In genomic region chr10:24723788-24724380, GRCh38 we compare ENCODE assay signal across 8 cellular contexts. TPM values are rescaled to one million over a fixed set of nuclear protein-coding genes. Genes with fewer than 3 reads are reported as not detected.
DNase-seq lines count a peak whose midpoint lies in the region; ATAC-seq and TF ChIP-seq lines count a peak whose summit lies in the region.

Gene ARHGAP21 (minus strand): TSS chr10:24723887. CDS start chr10:24721899, 1,988 bp downstream.

- peaks cover 21% of the 10 kb centered on the region for H3K4me1 Mint-ChIP-seq in endothelial cell (ENCODE audit: unreplicated experiment)
- peaks cover 12% of the 10 kb centered on the region for H3K4me1 Mint-ChIP-seq in stimulated activated memory B cell treated with anti-CD40 and anti-IgM and Interleukin-4, amounts not matched to agents 10 μg/mL and 1 μg/mL and 100 μg/mL, for 72 hours

- CTCF ChIA-PET in activated CD8-positive, alpha-beta memory T cell treated with anti-CD3 and anti-CD28 coated beads for 36 hours (lab: Charles Lee): no interaction called here

- H3K27ac Mint-ChIP-seq in endothelial cell (ENCODE audit: unreplicated experiment): peak within 1 kb of the TSS; percentile 88
- peak within 1 kb of the TSS; percentile 86 for H3K27ac Mint-ChIP-seq in stimulated activated memory B cell treated with anti-CD40 and anti-IgM and Interleukin-4, amounts not matched to agents 10 μg/mL and 1 μg/mL and 100 μg/mL, for 72 hours

- POLR2A ChIA-PET in activated CD8-positive, alpha-beta memory T cell treated with anti-CD3 and anti-CD28 coated beads for 36 hours (lab: Charles Lee): interaction anchor here (0.8 to 1.1 kb wide), 2 partner anchors 9 to 158 kb away, joined by 3 to 5 read pairs; no protein-coding TSS in a partner anchor

- H3K27me3 Mint-ChIP-seq in endothelial cell (ENCODE audit: unreplicated experiment): peaks cover 3% of the 10 kb centered on the region
- no peaks in the 10 kb centered on the region for H3K27me3 Mint-ChIP-seq in stimulated activated memory B cell treated with anti-CD40 and anti-IgM and Interleukin-4, amounts not matched to agents 10 μg/mL and 1 μg/mL and 100 μg/mL, for 72 hours

- no peaks in the 10 kb centered on the region for H3K9me3 Mint-ChIP-seq in endothelial cell (ENCODE audit: unreplicated experiment)
- H3K9me3 Mint-ChIP-seq in stimulated activated memory B cell treated with anti-CD40 and anti-IgM and Interleukin-4, amounts not matched to agents 10 μg/mL and 1 μg/mL and 100 μg/mL, for 72 hours: no peaks in the 10 kb centered on the region

- DNase-seq in NCI-H2029 (lab: John Stamatoyannopoulos, UW) (peak; percentile 16), NCI-H2029 treated with DMSO at 0.1 percent for 48 hours (lab: John Stamatoyannopoulos, UW) (no peak), NCI-H2107 treated with DMSO at 0.1 percent for 48 hours (lab: John Stamatoyannopoulos, UW; ENCODE audit: unreplicated experiment) (peak; percentile 12), endothelial cell (ENCODE audit: low spot score) (peak; percentile 63), mesenteric fat pad (ENCODE audit: low spot score) (no peak)

- H3K36me3 Mint-ChIP-seq in endothelial cell (ENCODE audit: low read depth, unreplicated experiment): peaks cover 5% of the 10 kb centered on the region
- no peaks in the 10 kb centered on the region for H3K36me3 Mint-ChIP-seq in stimulated activated memory B cell treated with anti-CD40 and anti-IgM and Interleukin-4, amounts not matched to agents 10 μg/mL and 1 μg/mL and 100 μg/mL, for 72 hours

- peak; percentile 23 for ATAC-seq in HG02610 (IDR thresholded peaks at IDR 0.05; ENCODE audit: unreplicated experiment)
- peak; percentile 63 for ATAC-seq in stimulated activated memory B cell treated with anti-CD40 and anti-IgM and Interleukin-4, amounts not matched to agents 10 μg/mL and 1 μg/mL and 100 μg/mL, for 72 hours

- peak within 1 kb of the TSS; percentile 96 for H3K4me3 Mint-ChIP-seq in endothelial cell (ENCODE audit: unreplicated experiment)
- peak within 1 kb of the TSS; percentile 97 for H3K4me3 Mint-ChIP-seq in stimulated activated memory B cell treated with anti-CD40 and anti-IgM and Interleukin-4, amounts not matched to agents 10 μg/mL and 1 μg/mL and 100 μg/mL, for 72 hours

- TF ChIP-seq CTCF in endothelial cell (IDR thresholded peaks at IDR 0.05; ENCODE audit: unreplicated experiment): no peak

RNA-seq across cellular contexts. Expression of gene ARHGAP21, which starts in this region (rescaled TPM):
- total RNA-seq in activated CD8-positive, alpha-beta memory T cell treated with anti-CD3 and anti-CD28 coated beads for 36 hours: 10 to 100 TPM; 31.7 to 34.3 TPM
- total RNA-seq in endothelial cell (ENCODE audit: unreplicated experiment): 100 TPM
- total RNA-seq in mesenteric fat pad: 131 TPM

Comparison
In these comparisons a context has a peak if more than half of its experiments do, and no peak if none do; other contexts are left out.
1. DNase-seq: peak in NCI-H2029 (single experiment), NCI-H2107 treated with DMSO at 0.1 percent for 48 hours (single experiment) and endothelial cell (single experiment); none in NCI-H2029 treated with DMSO at 0.1 percent for 48 hours (single experiment) and mesenteric fat pad (single experiment).